1 cellular context compared by ENCODE assay signal in the genomic region with DNA sequence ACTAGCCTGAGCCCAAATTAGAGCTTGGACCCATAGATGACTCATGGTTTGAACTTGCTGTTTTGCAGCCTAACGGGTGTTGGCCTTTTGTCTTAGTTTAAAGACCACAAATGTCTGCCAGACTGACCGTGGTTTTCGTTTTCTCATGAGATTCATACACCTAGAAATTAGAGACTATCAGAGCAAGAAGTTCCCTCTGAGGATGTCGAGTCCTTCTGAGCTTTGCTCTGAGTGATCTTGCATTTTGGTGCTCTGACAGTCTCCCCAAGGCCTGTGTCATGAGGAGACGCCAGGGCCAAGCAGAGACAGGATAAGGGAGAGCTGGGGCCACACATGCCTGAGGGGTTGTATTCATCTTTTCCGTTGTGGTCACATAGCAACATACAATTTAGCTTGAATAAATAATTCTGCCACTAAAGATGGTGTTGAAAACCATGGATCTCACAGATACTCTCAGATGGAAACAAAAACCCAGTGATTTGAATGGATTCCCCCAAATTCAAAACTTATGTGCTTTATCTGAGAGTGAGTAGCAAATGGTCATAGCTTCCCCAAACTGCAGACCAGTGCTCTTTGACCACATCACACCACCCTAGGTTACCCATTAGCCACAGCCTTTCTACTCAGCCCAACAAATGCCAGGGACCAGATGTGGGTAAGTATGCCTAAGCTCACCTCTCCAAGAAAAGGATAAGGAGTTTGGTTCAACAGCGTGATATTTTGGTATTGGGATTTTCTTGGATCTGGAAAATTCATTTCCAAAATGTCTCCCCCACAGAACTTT.
TF ChIP-seq lines count a peak whose summit lies in the region.

No MANE protein-coding gene starts in this region.

TF ChIP-seq in GM12878, 131 proteins besides CTCF, POLR2A, EP300 and RAD21 (continued from another document):
- TF ChIP-seq, protein P1, sequence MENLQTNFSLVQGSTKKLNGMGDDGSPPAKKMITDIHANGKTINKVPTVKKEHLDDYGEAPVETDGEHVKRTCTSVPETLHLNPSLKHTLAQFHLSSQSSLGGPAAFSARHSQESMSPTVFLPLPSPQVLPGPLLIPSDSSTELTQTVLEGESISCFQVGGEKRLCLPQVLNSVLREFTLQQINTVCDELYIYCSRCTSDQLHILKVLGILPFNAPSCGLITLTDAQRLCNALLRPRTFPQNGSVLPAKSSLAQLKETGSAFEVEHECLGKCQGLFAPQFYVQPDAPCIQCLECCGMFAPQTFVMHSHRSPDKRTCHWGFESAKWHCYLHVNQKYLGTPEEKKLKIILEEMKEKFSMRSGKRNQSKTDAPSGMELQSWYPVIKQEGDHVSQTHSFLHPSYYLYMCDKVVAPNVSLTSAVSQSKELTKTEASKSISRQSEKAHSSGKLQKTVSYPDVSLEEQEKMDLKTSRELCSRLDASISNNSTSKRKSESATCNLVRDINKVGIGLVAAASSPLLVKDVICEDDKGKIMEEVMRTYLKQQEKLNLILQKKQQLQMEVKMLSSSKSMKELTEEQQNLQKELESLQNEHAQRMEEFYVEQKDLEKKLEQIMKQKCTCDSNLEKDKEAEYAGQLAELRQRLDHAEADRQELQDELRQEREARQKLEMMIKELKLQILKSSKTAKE (IDR thresholded peaks at IDR 0.05; ENCODE audit: low read depth, poor library complexity, severe bottlenecking): peak; percentile 17
- TF ChIP-seq BMI1 (IDR thresholded peaks at IDR 0.05; ENCODE audit: borderline replicate concordance) (no peak), EED (IDR thresholded peaks at IDR 0.05; ENCODE audit: low read depth) (0 out of 2 replicates have a peak, but pooled peaks have one; percentile 11), CHD2 (IDR thresholded peaks at IDR 0.05; ENCODE audit: borderline replicate concordance, low read depth, low read length) (0 out of 2 replicates have a peak, but pooled peaks have one; percentile 16), IKZF1 (conservative IDR thresholded peaks at IDR 0.05) (peak; percentile 45; the same call in 1 of the 2 replicates), ATF7 (IDR thresholded peaks at IDR 0.05; ENCODE audit: low read depth) (peak; percentile 28; the same call in 1 of the 2 replicates), ESRRA (IDR thresholded peaks at IDR 0.05; ENCODE audit: low read length) (no peak), IKZF2 (IDR thresholded peaks at IDR 0.05) (peak in 1 of 2 experiments; percentile 23; a peak in 2 of 4 replicates), GATAD2B (conservative IDR thresholded peaks at IDR 0.05; ENCODE audit: low read depth) (0 out of 2 replicates have a peak, but pooled peaks have one; percentile 34), NR2F1 (conservative IDR thresholded peaks at IDR 0.05) (0 out of 2 replicates have a peak, but pooled peaks have one; percentile 12), MTA2 (IDR thresholded peaks at IDR 0.05; ENCODE audit: low read depth) (0 out of 2 replicates have a peak, but pooled peaks have one; percentile 13), FOS (IDR thresholded peaks at IDR 0.05; ENCODE audit: borderline replicate concordance, extremely low read depth, insufficient read length) (no peak)
